In genomic region chr5:61617995-61618525, GRCh38 we compare ENCODE assay signal across 28 cellular contexts.
DNase-seq lines count a peak whose midpoint lies in the region; ATAC-seq, FAIRE-seq and TF ChIP-seq lines count a peak whose summit lies in the region.
"Had no signal": no experiment of that assay in that cellular context is flagged by ENCODE, and none has a peak within 500 bp of the region (broad histone marks: within the 10 kb centered on the region; RNA-seq: fewer than 3 reads in every experiment).

No MANE protein-coding gene starts in this region.

- RAD21 ChIA-PET in HCT116 (lab: Charles Lee; ENCODE audit: low non-redundant PET in 1 of 2, low total read pairs in 2 of 2, uncharacterized antibody in 2 of 2, unreplicated experiment in 2 of 2) = no interaction called here

- FAIRE-seq in keratinocyte (lab: Jason Lieb, UNC) = no peak
- FAIRE-seq: GM12878, H54, RCC 7860 had no signal

- POLR2A ChIA-PET in HCT116 (lab: Charles Lee) (no interaction called here), HEK293T (lab: Yijun Ruan, JAX) (no interaction called here)

- no peak overlapping the region for H3K9ac ChIP-seq in BLaER1
- H3K9ac ChIP-seq in HCT116 (ENCODE audit: low read length) = no peak overlapping the region
- no peak overlapping the region for H3K9ac ChIP-seq in keratinocyte (ENCODE audit: control insufficient read depth, extremely low read depth, insufficient read depth, low read length)
- H3K9ac ChIP-seq: KMS-11 had no signal

- no peak for TF ChIP-seq RAD21 in HCT116 (IDR thresholded peaks at IDR 0.05; ENCODE audit: low read depth)

- H3K79me2 ChIP-seq in HCT116 (ENCODE audit: insufficient read depth, low read length) = no peaks in the 10 kb centered on the region
- H3K79me2 ChIP-seq in keratinocyte (ENCODE audit: control insufficient read depth, insufficient read depth, low read length) = no peaks in the 10 kb centered on the region

- intact Hi-C loops in HCT116 (cut with micrococcal nuclease) (no loop called here), ascending aorta (cut with DNase I) (no loop called here)

- no peaks in the 10 kb centered on the region for H3K9me3 ChIP-seq in BLaER1
- H3K9me3 ChIP-seq in HCT116 (ENCODE audit: control insufficient read depth in 1 of 2, insufficient read depth in 1 of 2, low read depth in 1 of 2, low read length in 2 of 2) = no peaks in the 10 kb centered on the region
- H3K9me3 ChIP-seq in keratinocyte (ENCODE audit: control insufficient read depth, low read depth, low read length) = no peaks in the 10 kb centered on the region
- H3K9me3 ChIP-seq in ascending aorta = no peaks in the 10 kb centered on the region
- H3K9me3 ChIP-seq: esophagus muscularis mucosa, neutrophil, prostate gland, testis, uterus had no signal

- dilution Hi-C loops in keratinocyte (cut with MboI; ENCODE audit: extremely low pct_ligation_motif_present, low sequenced_read_pairs) = no loop called here

- H4K20me1 ChIP-seq in BLaER1 (no peaks in the 10 kb centered on the region), HCT116 (ENCODE audit: insufficient read depth) (no peaks in the 10 kb centered on the region), keratinocyte (ENCODE audit: control insufficient read depth, extremely low read depth, insufficient read depth, low read length) (no peaks in the 10 kb centered on the region)

- ATAC-seq in HCT116 (peak; percentile 62; the same call in 1 of the 2 replicates), HG03045 (IDR thresholded peaks at IDR 0.05; ENCODE audit: unreplicated experiment) (no peak)
- ATAC-seq: activated T-cell treated with anti-CD3 and anti-CD28 coated beads, Interleukin-2, amount 50 U/mL, for 4 hours; GM12878; stimulated activated memory B cell treated with anti-CD40 and anti-IgM and Interleukin-4, amounts not matched to agents 10 μg/mL and 1 μg/mL and 100 μg/mL, for 72 hours had no signal

- H3K36me3 ChIP-seq in BLaER1 = no peaks in the 10 kb centered on the region
- no peaks in the 10 kb centered on the region for H3K36me3 ChIP-seq in HCT116 (ENCODE audit: control insufficient read depth in 1 of 2, insufficient read depth in 2 of 2, low read length in 2 of 2)
- no peaks in the 10 kb centered on the region for H3K36me3 ChIP-seq in keratinocyte (ENCODE audit: control insufficient read depth in 2 of 2, extremely low read depth in 1 of 2, insufficient read depth in 2 of 2, low read length in 2 of 2)
- no peaks in the 10 kb centered on the region for H3K36me3 ChIP-seq in ascending aorta
- H3K36me3 ChIP-seq: esophagus muscularis mucosa, neutrophil, prostate gland, uterus had no signal

- H2AFZ ChIP-seq in HCT116 (ENCODE audit: low read depth, low read length, poor library complexity, severe bottlenecking) (no peak overlapping the region), keratinocyte (ENCODE audit: control insufficient read depth, low read length) (no peak overlapping the region)

- no peak overlapping the region for H3K4me3 ChIP-seq in BLaER1
- H3K4me3 ChIP-seq in HCT116 (replicated peaks in 1 of 2; ENCODE audit: low read depth in 1 of 2, low read length in 2 of 2) = no peak overlapping the region
- H3K4me3 ChIP-seq in choroid plexus epithelial cell (ENCODE audit: low read depth, low read length) = no peak overlapping the region
- H3K4me3 ChIP-seq in keratinocyte (ENCODE audit: control insufficient read depth in 2 of 3, extremely low read depth in 1 of 3, insufficient read depth in 2 of 3, low read depth in 1 of 3, low read length in 3 of 3) = no peak overlapping the region
- no peak overlapping the region for H3K4me3 ChIP-seq in ascending aorta
- H3K4me3 ChIP-seq: esophagus muscularis mucosa, GM12878, prostate gland, testis, uterus had no signal

- BruUV-seq in HCT116 (replicated peaks; lab: Mats Ljungman, UMichigan) = no TSS peak

- H3K4me2 ChIP-seq in BLaER1 (peak overlapping the region; percentile 92), HCT116 (ENCODE audit: low read length) (no peak overlapping the region), keratinocyte (ENCODE audit: control insufficient read depth, extremely low read depth, insufficient read depth, low read depth, low read length) (no peak overlapping the region)
- H3K4me2 ChIP-seq: KMS-11 had no signal

- no peaks in the 10 kb centered on the region for H3K9me1 ChIP-seq in keratinocyte (ENCODE audit: control insufficient read depth, extremely low read depth, insufficient read depth, low read length)

- no peak for DNase-seq in HCT116 (ENCODE audit: low read depth, low spot score)
- no peak for DNase-seq in choroid plexus epithelial cell (ENCODE audit: low read depth)
- DNase-seq in keratinocyte (ENCODE audit: low read depth, low spot score) = peak; percentile 26
- no peak for DNase-seq in NCI-H1436 (lab: John Stamatoyannopoulos, UW)
- no peak for DNase-seq in ascending aorta (ENCODE audit: low spot score in 2 of 2)
- DNase-seq in HEK293T (ENCODE audit: extremely low spot score) = no peak
- DNase-seq: activated CD4-positive, alpha-beta T cell treated with anti-CD3 and anti-CD28 coated beads, Interleukin-2, amount 10 ng/mL, durations not matched to agents 7 days and 5 days; activated gamma-delta T cell treated with Interleukin-2 at 50 U/mL for 16 hours; activated T-cell treated with anti-CD3 and anti-CD28 coated beads, Interleukin-2, amount 50 U/mL, for 4 hours; CD4-positive, CD25-positive, alpha-beta regulatory T cell; hippocampal formation; mesenchymal stem cell; MM.1S; NCI-H1436 treated with DMSO at 0.1 percent for 48 hours; NCI-H524; stimulated activated CD4-positive, alpha-beta T cell treated with anti-CD3 and anti-CD28 coated beads, Interleukin-4, amount 100 ng/mL, for 4 hours; testis; uterus had no signal

- H3K4me1 ChIP-seq in BLaER1 (peaks cover 47% of the 10 kb centered on the region), HCT116 (ENCODE audit: control insufficient read depth in 1 of 2, insufficient read depth in 2 of 2, low read length in 2 of 2) (no peaks in the 10 kb centered on the region), keratinocyte (ENCODE audit: control insufficient read depth, extremely low read depth, insufficient read depth, low read length) (no peaks in the 10 kb centered on the region), ascending aorta (peaks cover 0 to 7% of the 10 kb centered on the region in 2 donors)
- H3K4me1 ChIP-seq: uterus had no signal

- TF ChIP-seq CTCF in HCT116 (IDR thresholded peaks at IDR 0.05 in 2 of 3, conservative IDR thresholded peaks at IDR 0.05 in 1 of 3; ENCODE audit: borderline replicate concordance in 1 of 3, insufficient read depth in 1 of 3, low read depth in 2 of 3, low read length in 2 of 3) = peak in 2 of 3 experiments; percentile 16 to 32; a peak in 2 of 6 replicates
- TF ChIP-seq CTCF in choroid plexus epithelial cell (conservative IDR thresholded peaks at IDR 0.05; ENCODE audit: low read depth, low read length) = peak; percentile 9
- peak in 1 of 3 experiments; percentile 11 for TF ChIP-seq CTCF in keratinocyte (optimal IDR thresholded peaks at IDR 0.05 in 1 of 3, IDR thresholded peaks at IDR 0.05 in 1 of 3, conservative IDR thresholded peaks at IDR 0.05 in 1 of 3; ENCODE audit: extremely low read depth in 1 of 3, insufficient read depth in 2 of 3, low read length in 3 of 3)
- no peak for TF ChIP-seq CTCF in ascending aorta (IDR thresholded peaks at IDR 0.05)

- H3K27me3 ChIP-seq in BLaER1 (no peaks in the 10 kb centered on the region), HCT116 (ENCODE audit: insufficient read depth, low read length) (no peaks in the 10 kb centered on the region), keratinocyte (ENCODE audit: control insufficient read depth, extremely low read depth, insufficient read depth, low read length) (no peaks in the 10 kb centered on the region), ascending aorta (no peaks in the 10 kb centered on the region)
- H3K27me3 ChIP-seq: esophagus muscularis mucosa, testis, uterus had no signal

- TF ChIP-seq POLR2A in HCT116 (IDR thresholded peaks at IDR 0.05; ENCODE audit: borderline replicate concordance, extremely low read depth, insufficient read depth, insufficient read length) = no peak

- H3K27ac ChIP-seq in BLaER1 = no peak overlapping the region
- no peak overlapping the region for H3K27ac ChIP-seq in HCT116 (ENCODE audit: low read depth, low read length)
- no peak overlapping the region for H3K27ac ChIP-seq in keratinocyte (ENCODE audit: control insufficient read depth, insufficient read depth, low read length)
- H3K27ac ChIP-seq in ascending aorta = no peak overlapping the region
- H3K27ac ChIP-seq: esophagus muscularis mucosa, KMS-11, neutrophil, prostate gland, testis, uterus had no signal

- no peaks in the 10 kb centered on the region for H3K9me2 ChIP-seq in HCT116 (ENCODE audit: insufficient read depth)

- CTCF ChIA-PET in HCT116 (lab: Charles Lee) (no interaction called here), HEK293T (lab: Yijun Ruan, JAX) (no interaction called here)

TF ChIP-seq in HCT116, 20 proteins besides CTCF, POLR2A, EP300 and RAD21 (continues in another document):
- TF ChIP-seq JUND (IDR thresholded peaks at IDR 0.05) (no peak), POLR2AphosphoS5 (IDR thresholded peaks at IDR 0.05; ENCODE audit: low read depth, low read length) (no peak), TCF7L2 (IDR thresholded peaks at IDR 0.05; ENCODE audit: borderline replicate concordance, extremely low read depth, insufficient read depth, insufficient read length) (no peak), EZH2phosphoT487 (IDR thresholded peaks at IDR 0.05; ENCODE audit: borderline replicate concordance) (no peak), SIN3A (IDR thresholded peaks at IDR 0.05; ENCODE audit: low read depth) (no peak), CEBPB (IDR thresholded peaks at IDR 0.05; ENCODE audit: low read depth) (no peak), ELF1 (IDR thresholded peaks at IDR 0.05; ENCODE audit: borderline replicate concordance, low read depth) (no peak), MAX (IDR thresholded peaks at IDR 0.05) (no peak)

TF ChIP-seq in HEK293T, 16 proteins besides CTCF, POLR2A, EP300 and RAD21 (continues in another document):
- TF ChIP-seq SP1 (IDR thresholded peaks at IDR 0.05) (no peak), L3MBTL2 (conservative IDR thresholded peaks at IDR 0.05) (no peak), PKNOX1 (IDR thresholded peaks at IDR 0.05) (no peak), SUZ12 (IDR thresholded peaks at IDR 0.05) (no peak), NFRKB (IDR thresholded peaks at IDR 0.05) (no peak), ELF4 (IDR thresholded peaks at IDR 0.05) (no peak), HDGF (IDR thresholded peaks at IDR 0.05; ENCODE audit: borderline replicate concordance) (no peak), FOXA1 (IDR thresholded peaks at IDR 0.05) (no peak), ZNF384 (IDR thresholded peaks at IDR 0.05) (no peak), TARDBP (IDR thresholded peaks at IDR 0.05) (no peak), FOXK2 (IDR thresholded peaks at IDR 0.05) (no peak)

Comparison
In these comparisons a context has a peak if more than half of its experiments do, and no peak if none do; other contexts are left out.
1. CTCF ChIP-seq: peak in HCT116 (2 of 3) and choroid plexus epithelial cell (single experiment); none in ascending aorta (0 of 3).